24 cellular contexts compared by ENCODE assay signal in the genomic region with DNA sequence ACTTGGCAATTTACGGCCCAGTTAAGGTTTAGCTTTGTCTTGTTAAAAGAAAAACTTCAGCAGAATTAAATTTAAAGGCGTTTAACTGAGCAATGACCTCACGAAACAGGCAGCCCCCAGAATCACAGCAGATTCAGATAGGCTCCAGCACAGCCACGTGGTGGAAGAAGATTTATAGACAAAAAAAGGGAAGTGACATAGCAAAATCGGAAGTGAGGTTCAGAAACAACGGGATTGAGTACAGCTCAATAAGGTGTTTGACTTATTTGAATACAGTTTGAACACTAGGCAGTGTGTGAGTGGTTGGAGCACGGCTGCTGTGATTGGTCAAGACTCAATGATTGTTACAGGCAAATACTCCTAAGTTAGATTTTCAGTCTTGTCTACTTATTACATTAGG.
DNase-seq lines count a peak whose midpoint lies in the region; ATAC-seq, FAIRE-seq and TF ChIP-seq lines count a peak whose summit lies in the region.
"Had no signal": no experiment of that assay in that cellular context is flagged by ENCODE, and none has a peak within 500 bp of the region (broad histone marks: within the 10 kb centered on the region; RNA-seq: fewer than 3 reads in every experiment).

No MANE protein-coding gene starts in this region.

- H3K27ac ChIP-seq in pancreas = no peak overlapping the region
- H3K27ac ChIP-seq: SJSA1, tibial artery had no signal

- TF ChIP-seq CTCF in pancreas (IDR thresholded peaks at IDR 0.05) = no peak

- no peaks in the 10 kb centered on the region for H3K9me3 ChIP-seq in pancreas
- H3K9me3 ChIP-seq: SJSA1, tibial artery had no signal

- H3K27me3 Mint-ChIP-seq in naive B cell = peaks cover 0 to 10% (median 0%) of the 10 kb centered on the region in 3 donors
- H3K27me3 Mint-ChIP-seq: activated CD4-positive, alpha-beta T cell treated with anti-CD3 and anti-CD28 coated beads, Interleukin-2, amount 10 ng/mL, durations not matched to agents 24 days and 14 days had no signal

- H3K36me3 Mint-ChIP-seq in naive B cell = peaks cover 0 to 6% of the 10 kb centered on the region in 2 donors
- H3K36me3 Mint-ChIP-seq: CD8-positive, alpha-beta T cell had no signal

- H3K27ac Mint-ChIP-seq in naive B cell = peak overlapping the region in 1 of 6 donors; percentile 20
- H3K27ac Mint-ChIP-seq: activated CD4-positive, alpha-beta T cell treated with anti-CD3 and anti-CD28 coated beads, Interleukin-2, amount 10 ng/mL, durations not matched to agents 24 days and 14 days; CD8-positive, alpha-beta T cell had no signal

- H3K4me3 ChIP-seq in pancreas = no peak overlapping the region
- H3K4me3 ChIP-seq: cardiac muscle cell, SJSA1, tibial artery had no signal

- no peak for TF ChIP-seq POLR2A in GM12892 (IDR thresholded peaks at IDR 0.05; ENCODE audit: low read depth, low read length)

- WGBS in pancreas, 2 donors = 94% methylated on average over 7 of the region's 7 CpGs

- FAIRE-seq in GM12892 (lab: Jason Lieb, UNC) = peak; percentile 81
- no peak for FAIRE-seq in pancreas (lab: Jason Lieb, UNC)

- ATAC-seq in naive B cell (ENCODE audit: low read depth in 2 of 2) = peak; percentile 47 to 64
- no peak for ATAC-seq in HG03135 (IDR thresholded peaks at IDR 0.05; ENCODE audit: unreplicated experiment)
- ATAC-seq in pancreas = no peak
- ATAC-seq: CD8-positive, alpha-beta T cell; PC-3 had no signal

- peaks cover 0 to 5% (median 0%) of the 10 kb centered on the region in 3 donors for H3K4me1 Mint-ChIP-seq in naive B cell

- no peak overlapping the region for H3K4me3 Mint-ChIP-seq in naive B cell
- H3K4me3 Mint-ChIP-seq: activated CD4-positive, alpha-beta T cell treated with anti-CD3 and anti-CD28 coated beads, Interleukin-2, amount 10 ng/mL, durations not matched to agents 24 days and 14 days; CD8-positive, alpha-beta T cell had no signal

- no peaks in the 10 kb centered on the region for H3K27me3 ChIP-seq in pancreas
- H3K27me3 ChIP-seq: cardiac muscle cell, SJSA1, tibial artery had no signal

- DNase-seq in GM12892 (ENCODE audit: insufficient read length) (no peak), Kasumi-1 (lab: John Stamatoyannopoulos, UW) (peak; percentile 1 to 19), OCI-M1 (lab: John Stamatoyannopoulos, UW) (peak; percentile 87), naive B cell (no peak), pancreas (no peak), HK-2 (ENCODE audit: unreplicated experiment) (no peak), DMS114 treated with DMSO at 0.1 percent for 48 hours (lab: John Stamatoyannopoulos, UW; ENCODE audit: unreplicated experiment) (no peak)
- DNase-seq: activated CD4-positive, alpha-beta T cell treated with anti-CD3 and anti-CD28 coated beads, Interleukin-2, amount 10 ng/mL, durations not matched to agents 24 days and 14 days; activated CD8-positive, alpha-beta memory T cell treated with anti-CD3 and anti-CD28 coated beads, Interleukin-2, amount 50 U/mL, for 48 hours; amniotic stem cell; CD8-positive, alpha-beta T cell; dermis blood vessel endothelial cell; DMS79 treated with DMSO at 0.1 percent for 48 hours; mammary epithelial cell; NCI-H1048; NCI-H2081 treated with DMSO at 0.1 percent for 48 hours; NCI-H510A treated with DMSO at 0.1 percent for 48 hours; PC-3; stimulated activated naive CD4-positive, alpha-beta T cell; T-helper 9 cell; tibial artery had no signal

- peaks cover 0 to 18% (median 9%) of the 10 kb centered on the region in 7 donors for H3K9me3 Mint-ChIP-seq in naive B cell
- H3K9me3 Mint-ChIP-seq: activated CD4-positive, alpha-beta T cell treated with anti-CD3 and anti-CD28 coated beads, Interleukin-2, amount 10 ng/mL, durations not matched to agents 24 days and 14 days; CD8-positive, alpha-beta T cell had no signal

- peaks cover 0 to 14% (median 11%) of the 10 kb centered on the region in 3 donors for H3K4me1 ChIP-seq in pancreas

- intact Hi-C loops in pancreas (cut with DNase I) = no loop called here

- no peaks in the 10 kb centered on the region for H3K36me3 ChIP-seq in pancreas
- H3K36me3 ChIP-seq: cardiac muscle cell, SJSA1, tibial artery had no signal

Comparison
In these comparisons a context has a peak if more than half of its experiments do, and no peak if none do; other contexts are left out.
1. DNase-seq: peak in Kasumi-1 (2 of 2) and OCI-M1 (single experiment); none in GM12892 (single experiment), naive B cell (single experiment), pancreas (0 of 6), HK-2 (single experiment) and DMS114 treated with DMSO at 0.1 percent for 48 hours (single experiment).
2. ATAC-seq: peak in naive B cell (2 of 2); none in HG03135 (single experiment) and pancreas (0 of 4).